ENCODE assay signal across 30 cellular contexts in the genomic region with DNA sequence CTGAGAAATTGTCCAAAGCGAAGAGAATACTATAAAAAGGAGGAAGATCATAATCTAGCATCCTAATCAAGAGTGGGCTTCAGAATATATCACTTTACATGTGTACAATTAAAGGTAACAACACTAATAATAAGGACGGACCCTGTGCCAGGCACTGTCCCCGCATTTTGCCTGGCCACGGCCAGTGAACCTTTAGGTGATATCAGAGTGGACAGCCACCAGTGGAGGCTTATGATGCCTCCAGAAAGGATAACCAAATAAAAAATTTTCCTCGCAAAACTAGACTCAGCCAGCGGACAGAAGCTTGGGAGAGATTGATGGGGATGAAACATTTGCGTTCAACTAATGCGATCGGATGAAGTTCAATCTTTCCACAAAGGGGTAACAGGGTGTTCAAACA.
DNase-seq lines count a peak whose midpoint lies in the region; TF ChIP-seq lines count a peak whose summit lies in the region.
"Had no signal": no experiment of that assay in that cellular context is flagged by ENCODE, and none has a peak within 500 bp of the region (broad histone marks: within the 10 kb centered on the region; RNA-seq: fewer than 3 reads in every experiment).

No MANE protein-coding gene starts in this region.

- TF ChIP-seq CTCF in nephron progenitor cell (IDR thresholded peaks at IDR 0.05) (no peak), osteocyte (IDR thresholded peaks at IDR 0.05) (no peak), OCI-LY7 (conservative IDR thresholded peaks at IDR 0.05; ENCODE audit: low read length) (no peak)

- H2AFZ ChIP-seq in OCI-LY7 (ENCODE audit: low read length), result no peak overlapping the region

- no peaks in the 10 kb centered on the region for H3K79me2 ChIP-seq in OCI-LY7 (ENCODE audit: insufficient read depth, low read depth, low read length)

- H3K27me3 Mint-ChIP-seq in nephron progenitor cell (ENCODE audit: low read depth, poor library complexity) (peaks cover 16% of the 10 kb centered on the region), osteocyte (ENCODE audit: unreplicated experiment) (no peaks in the 10 kb centered on the region)

- H3K4me1 Mint-ChIP-seq in nephron progenitor cell (no peaks in the 10 kb centered on the region), osteocyte (ENCODE audit: unreplicated experiment) (no peaks in the 10 kb centered on the region)
- H3K4me1 Mint-ChIP-seq: B cell; CD14-positive monocyte; CD4-positive, alpha-beta memory T cell; CD4-positive, CD25-positive, alpha-beta regulatory T cell had no signal

- H3K4me3 Mint-ChIP-seq in nephron progenitor cell, result no peak overlapping the region
- H3K4me3 Mint-ChIP-seq in osteocyte (ENCODE audit: unreplicated experiment), result no peak overlapping the region
- H3K4me3 Mint-ChIP-seq: B cell; CD14-positive monocyte; CD4-positive, alpha-beta memory T cell; CD4-positive, alpha-beta T cell; CD4-positive, CD25-positive, alpha-beta regulatory T cell; CD8-positive, alpha-beta memory T cell; CD8-positive, alpha-beta T cell had no signal

- no peaks in the 10 kb centered on the region for H3K36me3 ChIP-seq in OCI-LY7 (ENCODE audit: insufficient read depth, low read length)
- H3K36me3 ChIP-seq: BE2C, BLaER1 had no signal

- H4K20me1 ChIP-seq in OCI-LY7 (ENCODE audit: insufficient read depth, low read length), result no peaks in the 10 kb centered on the region
- H4K20me1 ChIP-seq: BLaER1; BLaER1 treated with 17β-estradiol and CSF1 and Interleukin-3, amounts not matched to agents 10 nM and 100 nM had no signal

- no peaks in the 10 kb centered on the region; the same call in 1 of the 2 replicates for H3K9me2 ChIP-seq in OCI-LY7 (ENCODE audit: insufficient read depth, low read length)

- CTCF ChIA-PET in OCI-LY7 (lab: Charles Lee; ENCODE audit: unreplicated experiment), result no interaction called here

- H3K4me2 ChIP-seq in OCI-LY7 (ENCODE audit: low read length), result no peak overlapping the region
- H3K4me2 ChIP-seq: A549; BLaER1; BLaER1 treated with 17β-estradiol and CSF1 and Interleukin-3, amounts not matched to agents 10 nM and 100 nM had no signal

- H3K9me3 ChIP-seq in OCI-LY7 (ENCODE audit: low read length), result no peaks in the 10 kb centered on the region
- H3K9me3 ChIP-seq: A549, BE2C, Caco-2 had no signal

- H3K27ac Mint-ChIP-seq in nephron progenitor cell, result peak overlapping the region; percentile 32
- H3K27ac Mint-ChIP-seq in osteocyte (ENCODE audit: unreplicated experiment), result no peak overlapping the region
- H3K27ac Mint-ChIP-seq: B cell; CD14-positive monocyte; CD4-positive, alpha-beta memory T cell; CD4-positive, alpha-beta T cell; CD4-positive, CD25-positive, alpha-beta regulatory T cell; CD8-positive, alpha-beta memory T cell; CD8-positive, alpha-beta T cell had no signal

- H3K4me1 ChIP-seq in OCI-LY7 (ENCODE audit: insufficient read depth, low read length, poor library complexity, severe bottlenecking), result no peaks in the 10 kb centered on the region
- H3K4me1 ChIP-seq: A549, BE2C, Caco-2 had no signal

- intact Hi-C loops in OCI-LY7 (cut with micrococcal nuclease; ENCODE audit: unreplicated experiment), result no loop called here

- POLR2A ChIA-PET in OCI-LY7 (lab: Charles Lee), result no interaction called here

- no TSS peak for BruUV-seq in OCI-LY7 (replicated peaks; lab: Mats Ljungman, UMichigan)

- DNase-seq in nephron progenitor cell, result no peak
- DNase-seq in osteocyte (ENCODE audit: extremely low spot score, unreplicated experiment), result peak; percentile 54
- no peak for DNase-seq in OCI-LY7 (ENCODE audit: low spot score)
- no peak for DNase-seq in stimulated activated naive CD4-positive, alpha-beta T cell (lab: John Stamatoyannopoulos, UW)
- DNase-seq: 8988T; ACHN; AML-193; BE2C; C1 segment of cervical spinal cord; Caco-2; Calu3; CD4-positive, alpha-beta memory T cell; CD4-positive, alpha-beta T cell; CD4-positive, CD25-positive, alpha-beta regulatory T cell; CD8-positive, alpha-beta memory T cell; CD8-positive, alpha-beta T cell; COR-L47; DMS 273 treated with DMSO at 0.1 percent for 48 hours; DMS53; DMS79; DMS79 treated with DMSO at 0.1 percent for 48 hours; DND-41; EL had no signal

- no peak overlapping the region for H3K4me3 ChIP-seq in OCI-LY7 (ENCODE audit: low read depth, low read length, poor library complexity, severe bottlenecking)
- H3K4me3 ChIP-seq: A549; BLaER1; BLaER1 treated with 17β-estradiol and CSF1 and Interleukin-3, amounts not matched to agents 10 nM and 100 nM had no signal

- no peak overlapping the region for H3K27ac ChIP-seq in OCI-LY7 (ENCODE audit: low read depth, low read length, poor library complexity, severe bottlenecking)
- H3K27ac ChIP-seq: 22Rv1; A549; BLaER1; BLaER1 treated with 17β-estradiol and CSF1 and Interleukin-3, amounts not matched to agents 10 nM and 100 nM; C4-2B had no signal

- H3K36me3 Mint-ChIP-seq in nephron progenitor cell (ENCODE audit: low read depth) (no peaks in the 10 kb centered on the region), osteocyte (ENCODE audit: unreplicated experiment) (no peaks in the 10 kb centered on the region)
- H3K36me3 Mint-ChIP-seq: CD14-positive monocyte; CD8-positive, alpha-beta memory T cell; CD8-positive, alpha-beta T cell had no signal

- H3K9me3 Mint-ChIP-seq in nephron progenitor cell (peaks cover 37% of the 10 kb centered on the region), osteocyte (ENCODE audit: unreplicated experiment) (peaks cover 43% of the 10 kb centered on the region)
